In the genomic region with DNA sequence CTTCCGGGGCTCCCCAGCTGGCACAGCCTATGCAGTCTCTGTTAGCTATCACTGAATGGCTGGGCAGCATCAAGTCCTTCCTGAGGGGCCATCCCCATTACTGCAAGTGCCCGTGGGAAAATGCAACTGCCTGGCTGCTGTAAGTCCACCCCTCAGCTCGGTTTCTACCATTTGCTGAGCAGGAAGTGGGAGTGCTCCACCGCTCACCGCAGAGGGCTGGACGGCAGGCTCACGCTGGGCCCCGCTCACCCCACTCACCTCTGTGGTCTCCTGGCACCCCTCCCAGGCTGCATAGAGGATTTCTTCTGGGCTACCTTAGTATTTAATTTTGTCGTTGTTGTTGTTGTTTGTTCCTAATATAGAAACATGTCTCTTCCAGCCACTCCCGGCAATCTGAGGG, we compare ENCODE assay signal across 18 cellular contexts.
DNase-seq lines count a peak whose midpoint lies in the region; ATAC-seq and TF ChIP-seq lines count a peak whose summit lies in the region.
"Had no signal": no experiment of that assay in that cellular context is flagged by ENCODE, and none has a peak within 500 bp of the region (broad histone marks: within the 10 kb centered on the region; RNA-seq: fewer than 3 reads in every experiment).

No MANE protein-coding gene starts in this region.

- H3K9me3 Mint-ChIP-seq in CD8-positive, alpha-beta memory T cell = peaks cover 0 to 2% (median 2%) of the 10 kb centered on the region in 5 donors
- H3K9me3 Mint-ChIP-seq in activated CD8-positive, alpha-beta T cell treated with anti-CD3 and anti-CD28 coated beads for 36 hours = peaks cover 17% of the 10 kb centered on the region
- H3K9me3 Mint-ChIP-seq in natural killer cell = peaks cover 0 to 2% of the 10 kb centered on the region in 2 donors

- H3K36me3 Mint-ChIP-seq in CD8-positive, alpha-beta memory T cell = peaks cover 11 to 35% (median 19%) of the 10 kb centered on the region in 3 donors
- H3K36me3 Mint-ChIP-seq in activated CD8-positive, alpha-beta T cell treated with anti-CD3 and anti-CD28 coated beads for 36 hours (ENCODE audit: low read depth) = peaks cover 41% of the 10 kb centered on the region
- H3K36me3 Mint-ChIP-seq in natural killer cell = peaks cover under 1% of the 10 kb centered on the region

- no peak for TF ChIP-seq CTCF in activated CD8-positive, alpha-beta T cell treated with anti-CD3 and anti-CD28 coated beads for 36 hours (IDR thresholded peaks at IDR 0.05)
- no peak for TF ChIP-seq CTCF in natural killer cell (IDR thresholded peaks at IDR 0.05)
- TF ChIP-seq CTCF in GM13977 (IDR thresholded peaks at IDR 0.05; ENCODE audit: extremely low read depth, insufficient read depth, missing control alignments) = no peak
- TF ChIP-seq CTCF in gastroesophageal sphincter (IDR thresholded peaks at IDR 0.05) = no peak

- H3K27me3 ChIP-seq in CD8-positive, alpha-beta memory T cell (ENCODE audit: insufficient read depth, low read length, poor library complexity, severe bottlenecking) = no peaks in the 10 kb centered on the region
- no peaks in the 10 kb centered on the region for H3K27me3 ChIP-seq in gastroesophageal sphincter

- peaks cover 45 to 74% (median 46%) of the 10 kb centered on the region in 3 donors for H3K4me1 Mint-ChIP-seq in CD8-positive, alpha-beta memory T cell
- H3K4me1 Mint-ChIP-seq in activated CD8-positive, alpha-beta T cell treated with anti-CD3 and anti-CD28 coated beads for 36 hours (ENCODE audit: low read depth) = peaks cover 43% of the 10 kb centered on the region
- H3K4me1 Mint-ChIP-seq in natural killer cell = peaks cover 58 to 69% of the 10 kb centered on the region in 2 donors
- H3K4me1 Mint-ChIP-seq: B cell, CD14-positive monocyte had no signal

- H3K9me3 ChIP-seq in CD8-positive, alpha-beta memory T cell (ENCODE audit: low read length) = no peaks in the 10 kb centered on the region
- peaks cover 0 to 44% (median 0%) of the 10 kb centered on the region in 3 donors for H3K9me3 ChIP-seq in gastroesophageal sphincter

- no peaks in the 10 kb centered on the region for H3K36me3 ChIP-seq in CD8-positive, alpha-beta memory T cell (ENCODE audit: insufficient read depth, low read length)
- H3K36me3 ChIP-seq in gastroesophageal sphincter = peaks cover 0 to 78% of the 10 kb centered on the region in 2 donors

- no peak for TF ChIP-seq POLR2A in gastroesophageal sphincter (IDR thresholded peaks at IDR 0.05)

- CTCF ChIA-PET in CD8-positive, alpha-beta memory T cell (lab: Charles Lee) = interaction anchor here (0.7 to 1.7 kb wide), 2 partner anchors 271 to 313 kb away, joined by 3 read pairs; no protein-coding TSS in a partner anchor
- CTCF ChIA-PET in activated CD8-positive, alpha-beta T cell treated with anti-CD3 and anti-CD28 coated beads for 36 hours (lab: Charles Lee) = no interaction called here

- TF ChIP-seq EP300 in gastroesophageal sphincter (IDR thresholded peaks at IDR 0.05) = no peak

- in situ Hi-C loops in GM13977 (cut with MboI; ENCODE audit: low pct_unique_long_range_greater_than_20kb, low sequenced_read_pairs, unreplicated experiment) = no loop called here

- WGBS in gastroesophageal sphincter (ENCODE audit: low coverage in 1 of 2), 2 donors = 94 to 96% methylated on average over 6 to 8 of the region's 10 CpGs

- DNase-seq in activated gamma-delta T cell treated with Interleukin-2 at 50 U/mL for 16 hours (peak; percentile 15), activated gamma-delta T cell (lab: John Stamatoyannopoulos, UW) (no peak), natural killer cell (peak; percentile 46), GM13977 (ENCODE audit: low spot score) (no peak), glomerular visceral epithelial cell (ENCODE audit: extremely low spot score) (no peak)
- DNase-seq in CD8-positive, alpha-beta memory T cell = peak in 1 of 5 donors; percentile 59
- DNase-seq in activated CD8-positive, alpha-beta T cell treated with anti-CD3 and anti-CD28 coated beads for 36 hours = peak; percentile 10
- DNase-seq: IMR-90, Karpas-422, NCI-H1417, NCI-H1694 treated with DMSO at 0.1 percent for 48 hours, NCI-H446 treated with DMSO at 0.1 percent for 48 hours, NCI-H526 treated with DMSO at 0.1 percent for 48 hours, OCI-M1, Right ventricle myocardium superior had no signal

- POLR2A ChIA-PET in CD8-positive, alpha-beta memory T cell (lab: Charles Lee) = no interaction called here
- POLR2A ChIA-PET in activated CD8-positive, alpha-beta T cell treated with anti-CD3 and anti-CD28 coated beads for 36 hours (lab: Charles Lee) = interaction anchor here (1.6 kb wide), 1 partner anchor 10 kb away, joined by 4 read pairs; no protein-coding TSS in a partner anchor

- no peaks in the 10 kb centered on the region for H3K27me3 Mint-ChIP-seq in CD8-positive, alpha-beta memory T cell
- no peaks in the 10 kb centered on the region for H3K27me3 Mint-ChIP-seq in activated CD8-positive, alpha-beta T cell treated with anti-CD3 and anti-CD28 coated beads for 36 hours
- H3K27me3 Mint-ChIP-seq in natural killer cell (ENCODE audit: low read depth in 2 of 2) = no peaks in the 10 kb centered on the region
- H3K27me3 Mint-ChIP-seq: B cell had no signal

- H3K4me3 ChIP-seq in CD8-positive, alpha-beta memory T cell (ENCODE audit: low read length) = no peak overlapping the region
- H3K4me3 ChIP-seq in gastroesophageal sphincter = no peak overlapping the region

- H3K4me3 Mint-ChIP-seq in CD8-positive, alpha-beta memory T cell = peak overlapping the region in 4 of 7 donors; percentile 21 to 54 (median 26)
- no peak overlapping the region for H3K4me3 Mint-ChIP-seq in activated CD8-positive, alpha-beta T cell treated with anti-CD3 and anti-CD28 coated beads for 36 hours
- H3K4me3 Mint-ChIP-seq in natural killer cell = peak overlapping the region; percentile 77
- H3K4me3 Mint-ChIP-seq: B cell, CD14-positive monocyte had no signal

- no peak overlapping the region for H3K27ac ChIP-seq in CD8-positive, alpha-beta memory T cell (ENCODE audit: low read depth, low read length)
- H3K27ac ChIP-seq in gastroesophageal sphincter = no peak overlapping the region

- intact Hi-C loops in activated CD8-positive, alpha-beta T cell treated with anti-CD3 and anti-CD28 coated beads for 36 hours (cut with micrococcal nuclease) = loop anchor here (5.0 kb wide), 1 partner anchor 268 kb away; no protein-coding TSS in a partner anchor
- intact Hi-C loops in natural killer cell (cut with micrococcal nuclease) = loop anchor here (5.0 to 10.0 kb wide), 5 partner anchors 160 to 850 kb away; partner anchors contain the start of gene RFTN1

- peak overlapping the region in 4 of 8 donors; percentile 47 to 87 (median 60) for H3K27ac Mint-ChIP-seq in CD8-positive, alpha-beta memory T cell
- no peak overlapping the region for H3K27ac Mint-ChIP-seq in activated CD8-positive, alpha-beta T cell treated with anti-CD3 and anti-CD28 coated beads for 36 hours
- peak overlapping the region; percentile 67 to 81 for H3K27ac Mint-ChIP-seq in natural killer cell
- H3K27ac Mint-ChIP-seq: B cell had no signal

- no peak for ATAC-seq in activated CD8-positive, alpha-beta T cell treated with anti-CD3 and anti-CD28 coated beads for 36 hours
- peak in 1 of 3 donors; percentile 23 for ATAC-seq in natural killer cell
- ATAC-seq in gastroesophageal sphincter = no peak

- H3K4me1 ChIP-seq in CD8-positive, alpha-beta memory T cell (ENCODE audit: insufficient read depth, low read length) = peaks cover 29% of the 10 kb centered on the region
- no peaks in the 10 kb centered on the region for H3K4me1 ChIP-seq in gastroesophageal sphincter

Comparison
In these comparisons a context has a peak if more than half of its experiments do, and no peak if none do; other contexts are left out.
1. DNase-seq: peak in activated gamma-delta T cell treated with Interleukin-2 at 50 U/mL for 16 hours (single experiment), activated CD8-positive, alpha-beta T cell treated with anti-CD3 and anti-CD28 coated beads for 36 hours (single experiment) and natural killer cell (single experiment); none in activated gamma-delta T cell (single experiment), GM13977 (single experiment) and glomerular visceral epithelial cell (single experiment).